In the genomic region with DNA sequence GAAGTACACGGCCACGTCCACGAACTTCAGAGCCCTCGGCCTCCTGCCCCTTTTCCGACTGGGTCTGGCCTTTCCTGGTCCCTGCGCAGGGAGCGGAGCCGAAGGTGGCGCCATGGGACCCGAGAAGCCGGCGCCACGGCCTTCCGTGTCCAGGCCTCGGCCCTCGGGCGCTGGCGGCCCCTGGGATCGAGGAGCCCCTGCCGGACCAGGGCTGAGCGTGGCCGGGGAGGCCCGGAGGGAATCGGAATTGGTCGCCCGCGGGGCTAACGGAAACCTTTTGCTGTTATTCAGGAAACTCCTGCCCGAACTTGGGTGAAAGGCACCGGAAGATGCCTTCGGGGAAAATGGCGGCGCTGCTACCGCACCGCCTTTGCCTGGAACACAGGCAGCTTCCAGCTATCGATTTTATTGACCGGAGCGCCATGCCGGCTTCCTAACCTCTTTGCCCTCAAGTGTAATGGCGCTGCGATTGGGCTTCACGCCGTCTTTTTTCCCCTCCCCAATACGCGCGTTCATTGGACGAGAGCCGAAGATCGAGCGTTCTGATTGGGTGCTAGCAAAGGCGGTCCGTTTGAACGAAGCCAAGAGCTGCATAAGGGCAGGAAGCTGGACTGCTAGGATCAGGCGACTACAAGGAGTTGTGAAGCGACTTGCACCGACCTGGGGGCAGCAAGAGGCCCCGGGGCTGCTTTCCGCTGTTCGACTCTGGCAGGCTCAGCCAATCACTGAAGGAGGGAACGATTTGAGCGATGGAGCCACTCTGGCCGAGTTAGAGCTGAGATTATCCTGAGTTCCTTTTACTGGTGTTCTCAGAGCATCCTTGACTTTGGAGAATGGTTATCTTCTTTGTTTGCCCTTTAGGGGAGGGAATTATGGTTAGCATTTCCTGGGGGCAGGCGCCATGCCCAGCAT, we compare ENCODE assay signal across 1 cellular context.
A peak's percentile ranks its signal among the peaks of the same experiment; 100 is the strongest.
TF ChIP-seq lines count a peak whose summit lies in the region.

A gene (minus strand): TSS at position 462 of the 912 bp plus-strand sequence. CDS start 348 bp downstream, at position 114.

TF ChIP-seq in K562, 482 proteins besides CTCF, POLR2A, EP300 and RAD21 (continued from another document and continues in another):
- TF ChIP-seq, protein P1, sequence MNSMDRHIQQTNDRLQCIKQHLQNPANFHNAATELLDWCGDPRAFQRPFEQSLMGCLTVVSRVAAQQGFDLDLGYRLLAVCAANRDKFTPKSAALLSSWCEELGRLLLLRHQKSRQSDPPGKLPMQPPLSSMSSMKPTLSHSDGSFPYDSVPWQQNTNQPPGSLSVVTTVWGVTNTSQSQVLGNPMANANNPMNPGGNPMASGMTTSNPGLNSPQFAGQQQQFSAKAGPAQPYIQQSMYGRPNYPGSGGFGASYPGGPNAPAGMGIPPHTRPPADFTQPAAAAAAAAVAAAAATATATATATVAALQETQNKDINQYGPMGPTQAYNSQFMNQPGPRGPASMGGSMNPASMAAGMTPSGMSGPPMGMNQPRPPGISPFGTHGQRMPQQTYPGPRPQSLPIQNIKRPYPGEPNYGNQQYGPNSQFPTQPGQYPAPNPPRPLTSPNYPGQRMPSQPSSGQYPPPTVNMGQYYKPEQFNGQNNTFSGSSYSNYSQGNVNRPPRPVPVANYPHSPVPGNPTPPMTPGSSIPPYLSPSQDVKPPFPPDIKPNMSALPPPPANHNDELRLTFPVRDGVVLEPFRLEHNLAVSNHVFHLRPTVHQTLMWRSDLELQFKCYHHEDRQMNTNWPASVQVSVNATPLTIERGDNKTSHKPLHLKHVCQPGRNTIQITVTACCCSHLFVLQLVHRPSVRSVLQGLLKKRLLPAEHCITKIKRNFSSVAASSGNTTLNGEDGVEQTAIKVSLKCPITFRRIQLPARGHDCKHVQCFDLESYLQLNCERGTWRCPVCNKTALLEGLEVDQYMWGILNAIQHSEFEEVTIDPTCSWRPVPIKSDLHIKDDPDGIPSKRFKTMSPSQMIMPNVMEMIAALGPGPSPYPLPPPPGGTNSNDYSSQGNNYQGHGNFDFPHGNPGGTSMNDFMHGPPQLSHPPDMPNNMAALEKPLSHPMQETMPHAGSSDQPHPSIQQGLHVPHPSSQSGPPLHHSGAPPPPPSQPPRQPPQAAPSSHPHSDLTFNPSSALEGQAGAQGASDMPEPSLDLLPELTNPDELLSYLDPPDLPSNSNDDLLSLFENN (IDR thresholded peaks at IDR 0.05; ENCODE audit: low read depth in 2 of 2, low read length in 2 of 2), result no peak
- TF ChIP-seq ZFP36 (IDR thresholded peaks at IDR 0.05; ENCODE audit: low read depth, low read length, partially characterized antibody), result no peak
- TF ChIP-seq TOE1 (IDR thresholded peaks at IDR 0.05; ENCODE audit: borderline replicate concordance), result 0 out of 2 replicates have a peak, but pooled peaks have one; percentile 21
- peak; percentile 65 for TF ChIP-seq TOE1 (CRISPR knock-in tag; IDR thresholded peaks at IDR 0.05; ENCODE audit: borderline replicate concordance, low read depth)
- TF ChIP-seq HNRNPL (IDR thresholded peaks at IDR 0.05; ENCODE audit: low read depth, low read length), result no peak
- TF ChIP-seq MBD2 (IDR thresholded peaks at IDR 0.05; ENCODE audit: borderline replicate concordance, low read depth), result peak; percentile 100
- TF ChIP-seq CHD4 (IDR thresholded peaks at IDR 0.05; ENCODE audit: insufficient read depth, insufficient replicate concordance, low read depth, low read length, poor library complexity, severe bottlenecking), result no peak
- no peak for TF ChIP-seq NFE2 (IDR thresholded peaks at IDR 0.05; ENCODE audit: low read depth)
- TF ChIP-seq ZNF707 (CRISPR knock-in tag; conservative IDR thresholded peaks at IDR 0.05), result no peak; the same call in 1 of the 2 replicates
- no peak for TF ChIP-seq CBX3 (IDR thresholded peaks at IDR 0.05; ENCODE audit: borderline replicate concordance in 1 of 2, low read length in 2 of 2)
- TF ChIP-seq ZNF324 (CRISPR knock-in tag; IDR thresholded peaks at IDR 0.05), result no peak
- TF ChIP-seq ZNF696 (CRISPR knock-in tag; conservative IDR thresholded peaks at IDR 0.05), result no peak
- TF ChIP-seq, protein P2, sequence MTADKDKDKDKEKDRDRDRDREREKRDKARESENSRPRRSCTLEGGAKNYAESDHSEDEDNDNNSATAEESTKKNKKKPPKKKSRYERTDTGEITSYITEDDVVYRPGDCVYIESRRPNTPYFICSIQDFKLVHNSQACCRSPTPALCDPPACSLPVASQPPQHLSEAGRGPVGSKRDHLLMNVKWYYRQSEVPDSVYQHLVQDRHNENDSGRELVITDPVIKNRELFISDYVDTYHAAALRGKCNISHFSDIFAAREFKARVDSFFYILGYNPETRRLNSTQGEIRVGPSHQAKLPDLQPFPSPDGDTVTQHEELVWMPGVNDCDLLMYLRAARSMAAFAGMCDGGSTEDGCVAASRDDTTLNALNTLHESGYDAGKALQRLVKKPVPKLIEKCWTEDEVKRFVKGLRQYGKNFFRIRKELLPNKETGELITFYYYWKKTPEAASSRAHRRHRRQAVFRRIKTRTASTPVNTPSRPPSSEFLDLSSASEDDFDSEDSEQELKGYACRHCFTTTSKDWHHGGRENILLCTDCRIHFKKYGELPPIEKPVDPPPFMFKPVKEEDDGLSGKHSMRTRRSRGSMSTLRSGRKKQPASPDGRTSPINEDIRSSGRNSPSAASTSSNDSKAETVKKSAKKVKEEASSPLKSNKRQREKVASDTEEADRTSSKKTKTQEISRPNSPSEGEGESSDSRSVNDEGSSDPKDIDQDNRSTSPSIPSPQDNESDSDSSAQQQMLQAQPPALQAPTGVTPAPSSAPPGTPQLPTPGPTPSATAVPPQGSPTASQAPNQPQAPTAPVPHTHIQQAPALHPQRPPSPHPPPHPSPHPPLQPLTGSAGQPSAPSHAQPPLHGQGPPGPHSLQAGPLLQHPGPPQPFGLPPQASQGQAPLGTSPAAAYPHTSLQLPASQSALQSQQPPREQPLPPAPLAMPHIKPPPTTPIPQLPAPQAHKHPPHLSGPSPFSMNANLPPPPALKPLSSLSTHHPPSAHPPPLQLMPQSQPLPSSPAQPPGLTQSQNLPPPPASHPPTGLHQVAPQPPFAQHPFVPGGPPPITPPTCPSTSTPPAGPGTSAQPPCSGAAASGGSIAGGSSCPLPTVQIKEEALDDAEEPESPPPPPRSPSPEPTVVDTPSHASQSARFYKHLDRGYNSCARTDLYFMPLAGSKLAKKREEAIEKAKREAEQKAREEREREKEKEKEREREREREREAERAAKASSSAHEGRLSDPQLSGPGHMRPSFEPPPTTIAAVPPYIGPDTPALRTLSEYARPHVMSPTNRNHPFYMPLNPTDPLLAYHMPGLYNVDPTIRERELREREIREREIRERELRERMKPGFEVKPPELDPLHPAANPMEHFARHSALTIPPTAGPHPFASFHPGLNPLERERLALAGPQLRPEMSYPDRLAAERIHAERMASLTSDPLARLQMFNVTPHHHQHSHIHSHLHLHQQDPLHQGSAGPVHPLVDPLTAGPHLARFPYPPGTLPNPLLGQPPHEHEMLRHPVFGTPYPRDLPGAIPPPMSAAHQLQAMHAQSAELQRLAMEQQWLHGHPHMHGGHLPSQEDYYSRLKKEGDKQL (CRISPR knock-in tag; IDR thresholded peaks at IDR 0.05; ENCODE audit: borderline replicate concordance), result no peak; the same call in 1 of the 2 replicates
- TF ChIP-seq, protein P3, sequence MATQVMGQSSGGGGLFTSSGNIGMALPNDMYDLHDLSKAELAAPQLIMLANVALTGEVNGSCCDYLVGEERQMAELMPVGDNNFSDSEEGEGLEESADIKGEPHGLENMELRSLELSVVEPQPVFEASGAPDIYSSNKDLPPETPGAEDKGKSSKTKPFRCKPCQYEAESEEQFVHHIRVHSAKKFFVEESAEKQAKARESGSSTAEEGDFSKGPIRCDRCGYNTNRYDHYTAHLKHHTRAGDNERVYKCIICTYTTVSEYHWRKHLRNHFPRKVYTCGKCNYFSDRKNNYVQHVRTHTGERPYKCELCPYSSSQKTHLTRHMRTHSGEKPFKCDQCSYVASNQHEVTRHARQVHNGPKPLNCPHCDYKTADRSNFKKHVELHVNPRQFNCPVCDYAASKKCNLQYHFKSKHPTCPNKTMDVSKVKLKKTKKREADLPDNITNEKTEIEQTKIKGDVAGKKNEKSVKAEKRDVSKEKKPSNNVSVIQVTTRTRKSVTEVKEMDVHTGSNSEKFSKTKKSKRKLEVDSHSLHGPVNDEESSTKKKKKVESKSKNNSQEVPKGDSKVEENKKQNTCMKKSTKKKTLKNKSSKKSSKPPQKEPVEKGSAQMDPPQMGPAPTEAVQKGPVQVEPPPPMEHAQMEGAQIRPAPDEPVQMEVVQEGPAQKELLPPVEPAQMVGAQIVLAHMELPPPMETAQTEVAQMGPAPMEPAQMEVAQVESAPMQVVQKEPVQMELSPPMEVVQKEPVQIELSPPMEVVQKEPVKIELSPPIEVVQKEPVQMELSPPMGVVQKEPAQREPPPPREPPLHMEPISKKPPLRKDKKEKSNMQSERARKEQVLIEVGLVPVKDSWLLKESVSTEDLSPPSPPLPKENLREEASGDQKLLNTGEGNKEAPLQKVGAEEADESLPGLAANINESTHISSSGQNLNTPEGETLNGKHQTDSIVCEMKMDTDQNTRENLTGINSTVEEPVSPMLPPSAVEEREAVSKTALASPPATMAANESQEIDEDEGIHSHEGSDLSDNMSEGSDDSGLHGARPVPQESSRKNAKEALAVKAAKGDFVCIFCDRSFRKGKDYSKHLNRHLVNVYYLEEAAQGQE (CRISPR knock-in tag; IDR thresholded peaks at IDR 0.05; ENCODE audit: low read depth), result no peak
- TF ChIP-seq JUNB (CRISPR knock-in tag; conservative IDR thresholded peaks at IDR 0.05), result no peak
- TF ChIP-seq POLR3G (IDR thresholded peaks at IDR 0.05; ENCODE audit: extremely low read depth, insufficient read length, insufficient replicate concordance), result no peak
- TF ChIP-seq RBM39 (optimal IDR thresholded peaks at IDR 0.05; ENCODE audit: low read depth, low read length), result no peak
- TF ChIP-seq, protein P4, sequence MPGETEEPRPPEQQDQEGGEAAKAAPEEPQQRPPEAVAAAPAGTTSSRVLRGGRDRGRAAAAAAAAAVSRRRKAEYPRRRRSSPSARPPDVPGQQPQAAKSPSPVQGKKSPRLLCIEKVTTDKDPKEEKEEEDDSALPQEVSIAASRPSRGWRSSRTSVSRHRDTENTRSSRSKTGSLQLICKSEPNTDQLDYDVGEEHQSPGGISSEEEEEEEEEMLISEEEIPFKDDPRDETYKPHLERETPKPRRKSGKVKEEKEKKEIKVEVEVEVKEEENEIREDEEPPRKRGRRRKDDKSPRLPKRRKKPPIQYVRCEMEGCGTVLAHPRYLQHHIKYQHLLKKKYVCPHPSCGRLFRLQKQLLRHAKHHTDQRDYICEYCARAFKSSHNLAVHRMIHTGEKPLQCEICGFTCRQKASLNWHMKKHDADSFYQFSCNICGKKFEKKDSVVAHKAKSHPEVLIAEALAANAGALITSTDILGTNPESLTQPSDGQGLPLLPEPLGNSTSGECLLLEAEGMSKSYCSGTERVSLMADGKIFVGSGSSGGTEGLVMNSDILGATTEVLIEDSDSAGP (CRISPR knock-in tag; IDR thresholded peaks at IDR 0.05), result no peak
- peak; percentile 85 for TF ChIP-seq ELF2 (CRISPR knock-in tag; IDR thresholded peaks at IDR 0.05)
- no peak for TF ChIP-seq PRPF4 (IDR thresholded peaks at IDR 0.05; ENCODE audit: insufficient read depth, low read depth, low read length, poor library complexity, severe bottlenecking)
- TF ChIP-seq, protein P5, sequence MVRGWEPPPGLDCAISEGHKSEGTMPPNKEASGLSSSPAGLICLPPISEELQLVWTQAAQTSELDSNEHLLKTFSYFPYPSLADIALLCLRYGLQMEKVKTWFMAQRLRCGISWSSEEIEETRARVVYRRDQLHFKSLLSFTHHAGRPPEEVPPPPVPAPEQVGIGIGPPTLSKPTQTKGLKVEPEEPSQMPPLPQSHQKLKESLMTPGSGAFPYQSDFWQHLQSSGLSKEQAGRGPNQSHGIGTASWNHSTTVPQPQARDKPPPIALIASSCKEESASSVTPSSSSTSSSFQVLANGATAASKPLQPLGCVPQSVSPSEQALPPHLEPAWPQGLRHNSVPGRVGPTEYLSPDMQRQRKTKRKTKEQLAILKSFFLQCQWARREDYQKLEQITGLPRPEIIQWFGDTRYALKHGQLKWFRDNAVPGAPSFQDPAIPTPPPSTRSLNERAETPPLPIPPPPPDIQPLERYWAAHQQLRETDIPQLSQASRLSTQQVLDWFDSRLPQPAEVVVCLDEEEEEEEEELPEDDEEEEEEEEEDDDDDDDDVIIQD (CRISPR knock-in tag; IDR thresholded peaks at IDR 0.05), result no peak
- no peak for TF ChIP-seq THRAP3 (IDR thresholded peaks at IDR 0.05; ENCODE audit: borderline replicate concordance)
- TF ChIP-seq ZNF408 (CRISPR knock-in tag; IDR thresholded peaks at IDR 0.05; ENCODE audit: low read depth), result no peak
- no peak for TF ChIP-seq GTF2A2 (tag; IDR thresholded peaks at IDR 0.05)
- TF ChIP-seq, protein P6, sequence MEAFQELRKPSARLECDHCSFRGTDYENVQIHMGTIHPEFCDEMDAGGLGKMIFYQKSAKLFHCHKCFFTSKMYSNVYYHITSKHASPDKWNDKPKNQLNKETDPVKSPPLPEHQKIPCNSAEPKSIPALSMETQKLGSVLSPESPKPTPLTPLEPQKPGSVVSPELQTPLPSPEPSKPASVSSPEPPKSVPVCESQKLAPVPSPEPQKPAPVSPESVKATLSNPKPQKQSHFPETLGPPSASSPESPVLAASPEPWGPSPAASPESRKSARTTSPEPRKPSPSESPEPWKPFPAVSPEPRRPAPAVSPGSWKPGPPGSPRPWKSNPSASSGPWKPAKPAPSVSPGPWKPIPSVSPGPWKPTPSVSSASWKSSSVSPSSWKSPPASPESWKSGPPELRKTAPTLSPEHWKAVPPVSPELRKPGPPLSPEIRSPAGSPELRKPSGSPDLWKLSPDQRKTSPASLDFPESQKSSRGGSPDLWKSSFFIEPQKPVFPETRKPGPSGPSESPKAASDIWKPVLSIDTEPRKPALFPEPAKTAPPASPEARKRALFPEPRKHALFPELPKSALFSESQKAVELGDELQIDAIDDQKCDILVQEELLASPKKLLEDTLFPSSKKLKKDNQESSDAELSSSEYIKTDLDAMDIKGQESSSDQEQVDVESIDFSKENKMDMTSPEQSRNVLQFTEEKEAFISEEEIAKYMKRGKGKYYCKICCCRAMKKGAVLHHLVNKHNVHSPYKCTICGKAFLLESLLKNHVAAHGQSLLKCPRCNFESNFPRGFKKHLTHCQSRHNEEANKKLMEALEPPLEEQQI (IDR thresholded peaks at IDR 0.05), result no peak
- no peak for TF ChIP-seq HMG20B (CRISPR knock-in tag; IDR thresholded peaks at IDR 0.05)
- TF ChIP-seq, protein P7, sequence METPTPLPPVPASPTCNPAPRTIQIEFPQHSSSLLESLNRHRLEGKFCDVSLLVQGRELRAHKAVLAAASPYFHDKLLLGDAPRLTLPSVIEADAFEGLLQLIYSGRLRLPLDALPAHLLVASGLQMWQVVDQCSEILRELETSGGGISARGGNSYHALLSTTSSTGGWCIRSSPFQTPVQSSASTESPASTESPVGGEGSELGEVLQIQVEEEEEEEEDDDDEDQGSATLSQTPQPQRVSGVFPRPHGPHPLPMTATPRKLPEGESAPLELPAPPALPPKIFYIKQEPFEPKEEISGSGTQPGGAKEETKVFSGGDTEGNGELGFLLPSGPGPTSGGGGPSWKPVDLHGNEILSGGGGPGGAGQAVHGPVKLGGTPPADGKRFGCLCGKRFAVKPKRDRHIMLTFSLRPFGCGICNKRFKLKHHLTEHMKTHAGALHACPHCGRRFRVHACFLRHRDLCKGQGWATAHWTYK (CRISPR knock-in tag; IDR thresholded peaks at IDR 0.05), result no peak
- TF ChIP-seq, protein P8, sequence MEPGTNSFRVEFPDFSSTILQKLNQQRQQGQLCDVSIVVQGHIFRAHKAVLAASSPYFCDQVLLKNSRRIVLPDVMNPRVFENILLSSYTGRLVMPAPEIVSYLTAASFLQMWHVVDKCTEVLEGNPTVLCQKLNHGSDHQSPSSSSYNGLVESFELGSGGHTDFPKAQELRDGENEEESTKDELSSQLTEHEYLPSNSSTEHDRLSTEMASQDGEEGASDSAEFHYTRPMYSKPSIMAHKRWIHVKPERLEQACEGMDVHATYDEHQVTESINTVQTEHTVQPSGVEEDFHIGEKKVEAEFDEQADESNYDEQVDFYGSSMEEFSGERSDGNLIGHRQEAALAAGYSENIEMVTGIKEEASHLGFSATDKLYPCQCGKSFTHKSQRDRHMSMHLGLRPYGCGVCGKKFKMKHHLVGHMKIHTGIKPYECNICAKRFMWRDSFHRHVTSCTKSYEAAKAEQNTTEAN (CRISPR knock-in tag; IDR thresholded peaks at IDR 0.05), result no peak; the same call in 1 of the 2 replicates
- no peak for TF ChIP-seq PTTG1 (tag; IDR thresholded peaks at IDR 0.05; ENCODE audit: low read depth)
